Comparison of ENCODE assay signal across 8 cellular contexts in genomic region chr19:48714759-48715261, GRCh38. TPM values are rescaled to one million over a fixed set of nuclear protein-coding genes. Genes with fewer than 3 reads are reported as not detected.
DNase-seq lines count a peak whose midpoint lies in the region; ATAC-seq and TF ChIP-seq lines count a peak whose summit lies in the region.

No MANE protein-coding gene starts in this region.

- no peaks in the 10 kb centered on the region for H3K27me3 ChIP-seq in duodenal mucosa (ENCODE audit: control insufficient read depth in 1 of 2, insufficient read depth in 2 of 2, low read length in 2 of 2)

- peak overlapping the region; percentile 58 to 68 for H3K27ac Mint-ChIP-seq in natural killer cell

- peaks cover 0 to 3% of the 10 kb centered on the region in 2 donors for H3K9me3 ChIP-seq in duodenal mucosa (ENCODE audit: control insufficient read depth in 1 of 2, low read length in 2 of 2)

- peak overlapping the region; percentile 43 for H3K27ac ChIP-seq in duodenal mucosa (ENCODE audit: low read depth, low read length)

- ATAC-seq in natural killer cell, result no peak

- H3K4me1 ChIP-seq in duodenal mucosa (ENCODE audit: control insufficient read depth in 1 of 2, insufficient read depth in 2 of 2, low read length in 2 of 2), result peaks cover 29 to 33% of the 10 kb centered on the region in 2 donors

- no peaks in the 10 kb centered on the region for H3K9me3 Mint-ChIP-seq in natural killer cell

- H3K36me3 Mint-ChIP-seq in natural killer cell, result no peaks in the 10 kb centered on the region

- peak overlapping the region; percentile 77 to 92 for H3K9ac ChIP-seq in duodenal mucosa (ENCODE audit: low read depth in 1 of 2, low read length in 2 of 2)

- H3K4me1 Mint-ChIP-seq in natural killer cell, result peaks cover 0 to 25% of the 10 kb centered on the region in 2 donors

- TF ChIP-seq CTCF in AG09309 (IDR thresholded peaks at IDR 0.05; ENCODE audit: control insufficient read depth, insufficient read depth, low read depth, low read length, missing control alignments), result no peak
- no peak for TF ChIP-seq CTCF in LNCaP clone FGC (IDR thresholded peaks at IDR 0.05; ENCODE audit: control insufficient read depth, extremely low read depth, insufficient read depth)
- no peak for TF ChIP-seq CTCF in natural killer cell (IDR thresholded peaks at IDR 0.05)

- no peaks in the 10 kb centered on the region for H3K36me3 ChIP-seq in duodenal mucosa (ENCODE audit: control insufficient read depth in 1 of 2, insufficient read depth in 2 of 2, low read length in 2 of 2)

- no peak for TF ChIP-seq POLR2A in erythroblast (IDR thresholded peaks at IDR 0.05; ENCODE audit: low read length)

- intact Hi-C loops in natural killer cell (cut with micrococcal nuclease), result loop anchor here (1.0 kb wide), 1 partner anchor 23 kb away; no protein-coding TSS in a partner anchor

- H3K27me3 Mint-ChIP-seq in natural killer cell (ENCODE audit: low read depth in 2 of 2), result no peaks in the 10 kb centered on the region

- H3K4me3 ChIP-seq in AG09309 (ENCODE audit: control insufficient read depth, low read depth, low read length), result peak overlapping the region; percentile 72
- H3K4me3 ChIP-seq in LNCaP clone FGC (ENCODE audit: low read depth, low read length), result peak overlapping the region; percentile 68
- H3K4me3 ChIP-seq in duodenal mucosa (ENCODE audit: low read depth in 1 of 2, low read length in 2 of 2), result peak overlapping the region; percentile 72 to 84

- DNase-seq in AG09309 (ENCODE audit: low read depth), result no peak
- DNase-seq in LNCaP clone FGC (ENCODE audit: low read depth), result no peak
- no peak for DNase-seq in natural killer cell
- no peak for DNase-seq in SHP77 treated with DMSO at 0.1 percent for 48 hours (lab: John Stamatoyannopoulos, UW)
- no peak for DNase-seq in LoVo (ENCODE audit: low spot score)
- DNase-seq in erythroblast (lab: John Stamatoyannopoulos, UW), result no peak
- DNase-seq in putamen (ENCODE audit: low spot score), result no peak

- H3K4me3 Mint-ChIP-seq in natural killer cell, result peak overlapping the region; percentile 83

RNA-seq across cellular contexts. Expression of gene MAMSTR, which starts 4.7 kb away (rescaled TPM):
- 1 to 10 TPM in 1 of 3 donors, under 1 TPM in 2; 0.56 to 1.2 (median 0.98) TPM for total RNA-seq in natural killer cell

RNA-seq across cellular contexts. Expression of gene FUT2, which starts 19.0 kb away (rescaled TPM):
- not detected for total RNA-seq in natural killer cell

RNA-seq across cellular contexts. Expression of gene RASIP1, which starts 25.6 kb away (rescaled TPM):
- total RNA-seq in natural killer cell, result not detected

RNA-seq across cellular contexts. Expression of gene IZUMO1, which starts 31.9 kb away (rescaled TPM):
- total RNA-seq in natural killer cell, result not detected

RNA-seq across cellular contexts. Expression of gene FUT1, which starts 37.6 kb away (rescaled TPM):
- under 1 TPM in 1 of 3 donors, not detected in 2; 0.18 TPM for total RNA-seq in natural killer cell
